ENCODE assay signal across 20 cellular contexts in the genomic region with DNA sequence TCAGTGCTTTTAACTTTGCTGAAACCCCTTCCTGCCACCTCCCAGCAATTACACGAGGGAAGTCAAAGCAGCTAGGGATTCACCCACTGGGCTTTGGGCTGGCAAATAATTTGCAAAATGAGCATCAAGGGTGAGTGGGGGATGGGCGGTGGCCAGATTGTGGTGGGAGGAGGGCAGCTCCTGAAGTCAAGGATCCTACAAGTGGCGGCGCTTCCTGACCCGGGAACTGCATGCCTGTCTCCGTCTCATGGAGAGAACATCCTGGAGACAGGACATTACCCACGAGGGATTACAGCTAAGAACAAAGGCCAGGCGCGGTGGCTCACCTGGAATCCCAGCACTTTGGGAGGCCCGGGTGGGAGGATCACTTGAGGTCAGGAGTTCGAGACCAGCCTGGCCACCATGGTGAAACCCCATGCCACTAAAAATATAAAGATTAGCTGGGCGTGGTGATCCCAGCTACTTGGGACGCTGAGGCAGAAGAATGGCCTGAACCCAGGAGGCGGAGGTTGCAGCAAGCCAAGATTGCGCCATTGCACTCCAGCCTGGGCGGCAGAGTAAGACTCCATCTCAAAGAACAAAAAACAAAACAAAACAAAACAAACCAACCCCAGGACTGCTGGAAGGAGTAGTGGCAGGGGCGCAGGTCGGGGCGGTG. TPM values are rescaled to one million over a fixed set of nuclear protein-coding genes. Genes with fewer than 3 reads are reported as not detected.
A peak's percentile ranks its signal among the peaks of the same experiment; 100 is the strongest.
DNase-seq lines count a peak whose midpoint lies in the region; ATAC-seq and TF ChIP-seq lines count a peak whose summit lies in the region.
"Had no signal": no experiment of that assay in that cellular context is flagged by ENCODE, and none has a peak within 500 bp of the region (broad histone marks: within the 10 kb centered on the region; RNA-seq: fewer than 3 reads in every experiment).

No MANE protein-coding gene starts in this region.

- no peaks in the 10 kb centered on the region for H3K9me3 ChIP-seq in T-helper 17 cell (ENCODE audit: control insufficient read depth, low read length, poor library complexity, severe bottlenecking)
- peaks cover 15% of the 10 kb centered on the region for H3K9me3 ChIP-seq in lower lobe of right lung
- peaks cover 13% of the 10 kb centered on the region for H3K9me3 ChIP-seq in suprapubic skin
- H3K9me3 ChIP-seq: body of pancreas had no signal

- peaks cover 21% of the 10 kb centered on the region for H3K27me3 Mint-ChIP-seq in T-helper 17 cell

- DNase-seq in Right ventricle myocardium superior (peak; percentile 30), left ventricle myocardium superior (no peak), T-helper 17 cell (no peak), lower lobe of right lung (peak; percentile 44), suprapubic skin (ENCODE audit: low spot score in 2 of 2) (peak; percentile 40 to 74), mucosa of gallbladder (ENCODE audit: low spot score) (no peak)
- DNase-seq: activated CD4-positive, alpha-beta T cell treated with anti-CD3 and anti-CD28 coated beads, Interleukin-2, amount 10 ng/mL, durations not matched to agents 7 days and 5 days; effector memory CD4-positive, alpha-beta T cell; foreskin melanocyte; GDM1; H9; hippocampal formation; IMR-90; NCI-H1105; NCI-H2029 treated with DMSO at 0.1 percent for 48 hours; NCI-H446; OCI-M1 had no signal

- H3K4me1 Mint-ChIP-seq in T-helper 17 cell, result peaks cover 2% of the 10 kb centered on the region
- H3K4me1 Mint-ChIP-seq: H9 had no signal

- peaks cover 4% of the 10 kb centered on the region for H3K36me3 Mint-ChIP-seq in T-helper 17 cell (ENCODE audit: low read depth)

- no peak for ATAC-seq in Right ventricle myocardium superior (ENCODE audit: poor library complexity)
- no peak for ATAC-seq in left ventricle myocardium superior
- no peak for ATAC-seq in T-helper 17 cell
- no peak for ATAC-seq in lower lobe of right lung
- ATAC-seq in GM18502 (IDR thresholded peaks at IDR 0.05; ENCODE audit: poor library complexity, unreplicated experiment), result no peak
- ATAC-seq: body of pancreas, esophagus mucosa had no signal

- H3K4me3 ChIP-seq in lower lobe of right lung, result no peak overlapping the region
- H3K4me3 ChIP-seq in suprapubic skin, result no peak overlapping the region
- H3K4me3 ChIP-seq: body of pancreas had no signal

- H3K27ac ChIP-seq in lower lobe of right lung (no peak overlapping the region), suprapubic skin (no peak overlapping the region)
- H3K27ac ChIP-seq: body of pancreas had no signal

- H3K4me1 ChIP-seq in lower lobe of right lung (no peaks in the 10 kb centered on the region), suprapubic skin (no peaks in the 10 kb centered on the region)
- H3K4me1 ChIP-seq: body of pancreas had no signal

- H3K4me3 Mint-ChIP-seq in T-helper 17 cell, result peak overlapping the region; percentile 9
- H3K4me3 Mint-ChIP-seq: activated CD4-positive, alpha-beta T cell treated with anti-CD3 and anti-CD28 coated beads, Interleukin-2, amount 10 ng/mL, durations not matched to agents 7 days and 5 days; H9 had no signal

- H3K27me3 ChIP-seq in lower lobe of right lung (ENCODE audit: low read depth) (peaks cover 59% of the 10 kb centered on the region), suprapubic skin (peaks cover 75% of the 10 kb centered on the region)

- intact Hi-C loops in Right ventricle myocardium superior (cut with DNase I) (loop anchor here (5.0 kb wide), 1 partner anchor 371 kb away; no protein-coding TSS in a partner anchor), left ventricle myocardium superior (cut with micrococcal nuclease) (no loop called here), lower lobe of right lung (cut with DNase I) (no loop called here)

- no peak for TF ChIP-seq CTCF in lower lobe of right lung (IDR thresholded peaks at IDR 0.05)
- no peak for TF ChIP-seq CTCF in suprapubic skin (IDR thresholded peaks at IDR 0.05)

- TF ChIP-seq POLR2A in suprapubic skin (IDR thresholded peaks at IDR 0.05), result no peak

- H3K36me3 ChIP-seq in lower lobe of right lung, result no peaks in the 10 kb centered on the region
- no peaks in the 10 kb centered on the region for H3K36me3 ChIP-seq in suprapubic skin

- 67% methylated on average over 18 of the region's 19 CpGs for WGBS in suprapubic skin

- no peak overlapping the region for H3K27ac Mint-ChIP-seq in T-helper 17 cell
- H3K27ac Mint-ChIP-seq: activated CD4-positive, alpha-beta T cell treated with anti-CD3 and anti-CD28 coated beads, Interleukin-2, amount 10 ng/mL, durations not matched to agents 7 days and 5 days; H9 had no signal

- TF ChIP-seq EP300 in suprapubic skin (IDR thresholded peaks at IDR 0.05), result no peak

RNA-seq across cellular contexts. Expression of a gene that starts 12.9 kb away (rescaled TPM):
- total RNA-seq in Right ventricle myocardium superior, result 0.56 TPM
- total RNA-seq in left ventricle myocardium superior, result 0.59 TPM
- total RNA-seq in T-helper 17 cell, result 1 to 10 TPM in 1 of 2 donors, under 1 TPM in 1; 0.94 to 1.1 TPM
- total RNA-seq in lower lobe of right lung, result 2.6 TPM
- total RNA-seq in suprapubic skin, result under 1 TPM in 2 of 4 donors, not detected in 2; 0.17 to 0.56 TPM
- total RNA-seq in mucosa of gallbladder, result 1.4 TPM

Comparison
In these comparisons a context has a peak if more than half of its experiments do, and no peak if none do; other contexts are left out.
1. DNase-seq: peak in Right ventricle myocardium superior (single experiment), lower lobe of right lung (single experiment) and suprapubic skin (2 of 2); none in left ventricle myocardium superior (single experiment), T-helper 17 cell (0 of 3) and mucosa of gallbladder (single experiment).